In genomic region chr11:2378527-2379210, GRCh38 we compare ENCODE assay signal across 8 cellular contexts. TPM values are rescaled to one million over a fixed set of nuclear protein-coding genes. Genes with fewer than 3 reads are reported as not detected.
DNase-seq lines count a peak whose midpoint lies in the region; ATAC-seq, FAIRE-seq and TF ChIP-seq lines count a peak whose summit lies in the region.

No MANE protein-coding gene starts in this region.

- H3K4me1 ChIP-seq in keratinocyte (ENCODE audit: control insufficient read depth, extremely low read depth, insufficient read depth, low read length) (peaks cover 40% of the 10 kb centered on the region), suprapubic skin (peaks cover 62% of the 10 kb centered on the region)

- DNase-seq in activated CD4-positive, alpha-beta T cell treated with anti-CD3 and anti-CD28 coated beads for 36 hours = no peak
- DNase-seq in activated CD4-positive, alpha-beta T cell treated with anti-CD3 and anti-CD28 coated beads, Interleukin-2, amount 50 U/mL, for 4 hours = no peak
- DNase-seq in astrocyte of the cerebellum (ENCODE audit: low read depth) (no peak), keratinocyte (ENCODE audit: low read depth, low spot score) (no peak), suprapubic skin (ENCODE audit: low spot score in 2 of 2) (peak; percentile 85 to 92), NCI-H187 (lab: John Stamatoyannopoulos, UW) (no peak), activated gamma-delta T cell (lab: John Stamatoyannopoulos, UW) (no peak)

- H3K4me1 Mint-ChIP-seq in activated CD4-positive, alpha-beta T cell treated with anti-CD3 and anti-CD28 coated beads for 36 hours = peaks cover 32% of the 10 kb centered on the region

- H3K4me3 ChIP-seq in astrocyte of the cerebellum (ENCODE audit: low read depth, low read length) (peak overlapping the region; percentile 97), keratinocyte (ENCODE audit: control insufficient read depth in 2 of 3, extremely low read depth in 1 of 3, insufficient read depth in 2 of 3, low read depth in 1 of 3, low read length in 3 of 3) (peak overlapping the region; percentile 74 to 93 (median 93)), suprapubic skin (peak overlapping the region; percentile 99)

- no peak for TF ChIP-seq EP300 in suprapubic skin (IDR thresholded peaks at IDR 0.05)

- H2AFZ ChIP-seq in keratinocyte (ENCODE audit: control insufficient read depth, low read length) = no peak overlapping the region

- H3K9me3 Mint-ChIP-seq in activated CD4-positive, alpha-beta T cell treated with anti-CD3 and anti-CD28 coated beads for 36 hours (ENCODE audit: low read depth) = no peaks in the 10 kb centered on the region

- CTCF ChIA-PET in activated CD4-positive, alpha-beta T cell treated with anti-CD3 and anti-CD28 coated beads for 36 hours (lab: Charles Lee) = interaction anchor here (0.5 to 2.4 kb wide), 3 partner anchors 22 to 343 kb away, joined by 3 to 6 read pairs (median 5); partner anchors contain the start of gene TSSC4

- dilution Hi-C loops in keratinocyte (cut with MboI; ENCODE audit: extremely low pct_ligation_motif_present, low sequenced_read_pairs) = no loop called here

- TF ChIP-seq CTCF in astrocyte of the cerebellum (IDR thresholded peaks at IDR 0.05; ENCODE audit: low read depth, low read length, missing control alignments) = no peak
- no peak for TF ChIP-seq CTCF in keratinocyte (optimal IDR thresholded peaks at IDR 0.05 in 1 of 3, IDR thresholded peaks at IDR 0.05 in 1 of 3, conservative IDR thresholded peaks at IDR 0.05 in 1 of 3; ENCODE audit: extremely low read depth in 1 of 3, insufficient read depth in 2 of 3, low read length in 3 of 3)
- no peak for TF ChIP-seq CTCF in suprapubic skin (IDR thresholded peaks at IDR 0.05)

- FAIRE-seq in keratinocyte (lab: Jason Lieb, UNC) = no peak

- POLR2A ChIA-PET in activated CD4-positive, alpha-beta T cell treated with anti-CD3 and anti-CD28 coated beads for 36 hours (lab: Charles Lee) = interaction anchor here (0.5 to 2.6 kb wide), 5 partner anchors 8 to 113 kb away, joined by 3 to 16 read pairs (median 6); partner anchors contain the start of genes KCNQ1 and TSSC4

- 8% methylated on average over 18 of the region's 23 CpGs for WGBS in suprapubic skin

- H3K9me1 ChIP-seq in keratinocyte (ENCODE audit: control insufficient read depth, extremely low read depth, insufficient read depth, low read length) = no peaks in the 10 kb centered on the region

- peak overlapping the region; percentile 85 for H3K9ac ChIP-seq in keratinocyte (ENCODE audit: control insufficient read depth, extremely low read depth, insufficient read depth, low read length)

- H4K20me1 ChIP-seq in keratinocyte (ENCODE audit: control insufficient read depth, extremely low read depth, insufficient read depth, low read length) = peaks cover 41% of the 10 kb centered on the region

- peak overlapping the region; percentile 68 for H3K27ac ChIP-seq in keratinocyte (ENCODE audit: control insufficient read depth, insufficient read depth, low read length)
- peak overlapping the region; percentile 99 for H3K27ac ChIP-seq in suprapubic skin

- no peaks in the 10 kb centered on the region for H3K27me3 Mint-ChIP-seq in activated CD4-positive, alpha-beta T cell treated with anti-CD3 and anti-CD28 coated beads for 36 hours

- peaks cover 63% of the 10 kb centered on the region for H3K79me2 ChIP-seq in keratinocyte (ENCODE audit: control insufficient read depth, insufficient read depth, low read length)

- no peak for TF ChIP-seq POLR2A in suprapubic skin (IDR thresholded peaks at IDR 0.05)

- H3K27me3 ChIP-seq in keratinocyte (ENCODE audit: control insufficient read depth, extremely low read depth, insufficient read depth, low read length) (no peaks in the 10 kb centered on the region), suprapubic skin (no peaks in the 10 kb centered on the region)

- peak overlapping the region; percentile 97 for H3K4me2 ChIP-seq in keratinocyte (ENCODE audit: control insufficient read depth, extremely low read depth, insufficient read depth, low read depth, low read length)

- in situ Hi-C loops in astrocyte of the cerebellum (cut with HindIII; ENCODE audit: low sequenced_read_pairs) = no loop called here

- H3K9me3 ChIP-seq in keratinocyte (ENCODE audit: control insufficient read depth, low read depth, low read length) (no peaks in the 10 kb centered on the region), suprapubic skin (no peaks in the 10 kb centered on the region)

- ATAC-seq in activated CD4-positive, alpha-beta T cell treated with anti-CD3 and anti-CD28 coated beads for 36 hours = no peak
- ATAC-seq in GM19328 (IDR thresholded peaks at IDR 0.05; ENCODE audit: unreplicated experiment) = no peak

- intact Hi-C loops in activated CD4-positive, alpha-beta T cell treated with anti-CD3 and anti-CD28 coated beads for 36 hours (cut with DNase I, micrococcal nuclease) = loop anchor here (1.0 to 5.0 kb wide), 3 partner anchors 22 to 1044 kb away; partner anchors contain the start of gene TSSC4 (in 1 of the 2)

- peaks cover 10 to 13% of the 10 kb centered on the region in 2 experiments for H3K36me3 ChIP-seq in keratinocyte (ENCODE audit: control insufficient read depth in 2 of 2, extremely low read depth in 1 of 2, insufficient read depth in 2 of 2, low read length in 2 of 2)
- no peaks in the 10 kb centered on the region for H3K36me3 ChIP-seq in suprapubic skin

- peak overlapping the region; percentile 86 for H3K4me3 Mint-ChIP-seq in activated CD4-positive, alpha-beta T cell treated with anti-CD3 and anti-CD28 coated beads for 36 hours

- peaks cover 1% of the 10 kb centered on the region for H3K36me3 Mint-ChIP-seq in activated CD4-positive, alpha-beta T cell treated with anti-CD3 and anti-CD28 coated beads for 36 hours (ENCODE audit: low read depth)

- H3K27ac Mint-ChIP-seq in activated CD4-positive, alpha-beta T cell treated with anti-CD3 and anti-CD28 coated beads for 36 hours = peak overlapping the region; percentile 75

RNA-seq across cellular contexts. Expression of gene CD81, which starts 1.6 kb away (rescaled TPM):
- 100 to 1,000 TPM; 118 to 145 TPM for total RNA-seq in activated CD4-positive, alpha-beta T cell treated with anti-CD3 and anti-CD28 coated beads for 36 hours
- 194 to 429 TPM (median 320 TPM) in 3 replicates for polyA plus RNA-seq in keratinocyte
- 94.1 TPM for polyA plus RNA-seq in keratinocyte (2011; ENCODE audit: low read depth)
- polyA plus RNA-seq in keratinocyte (2011; cell fraction: cytosol; rRNA removed) = 211 and 326 TPM in 2 replicates
- 476 and 659 TPM in 2 replicates for polyA plus RNA-seq in keratinocyte (2011; cell fraction: nucleus; rRNA removed)
- 517 and 572 TPM in 2 replicates for polyA plus RNA-seq in keratinocyte (2012; ENCODE audit: low replicate concordance)
- polyA minus RNA-seq in keratinocyte = 327 to 957 TPM (median 546 TPM) in 3 replicates
- 543 TPM for polyA minus RNA-seq in keratinocyte (2011; cell fraction: cytosol; rRNA and poly(A)+ RNA removed)
- 405 and 451 TPM in 2 replicates for polyA minus RNA-seq in keratinocyte (2011; cell fraction: nucleus; rRNA and poly(A)+ RNA removed)
- 100 to 1,000 TPM; 234 to 340 (median 277) TPM for total RNA-seq in suprapubic skin

RNA-seq across cellular contexts. Expression of gene TSSC4, which starts 21.9 kb away (rescaled TPM):
- total RNA-seq in activated CD4-positive, alpha-beta T cell treated with anti-CD3 and anti-CD28 coated beads for 36 hours = 10 to 100 TPM; 19.8 to 38.4 TPM
- polyA plus RNA-seq in keratinocyte = 15.9 to 27.1 TPM (median 18.6 TPM) in 3 replicates
- polyA plus RNA-seq in keratinocyte (2011; ENCODE audit: low read depth) = 16.4 TPM
- 9.5 and 26.4 TPM in 2 replicates for polyA plus RNA-seq in keratinocyte (2011; cell fraction: cytosol; rRNA removed)
- 22.0 and 31.6 TPM in 2 replicates for polyA plus RNA-seq in keratinocyte (2011; cell fraction: nucleus; rRNA removed)
- polyA plus RNA-seq in keratinocyte (2012; ENCODE audit: low replicate concordance) = 38.2 and 40.2 TPM in 2 replicates
- polyA minus RNA-seq in keratinocyte = 13.8 to 23.9 TPM (median 14.9 TPM) in 3 replicates
- 37.0 TPM for polyA minus RNA-seq in keratinocyte (2011; cell fraction: cytosol; rRNA and poly(A)+ RNA removed)
- 12.8 and 15.4 TPM in 2 replicates for polyA minus RNA-seq in keratinocyte (2011; cell fraction: nucleus; rRNA and poly(A)+ RNA removed)
- total RNA-seq in suprapubic skin = 10 to 100 TPM; 25.7 to 60.9 (median 51.4) TPM

Comparison
In these comparisons a context has a peak if more than half of its experiments do, and no peak if none do; other contexts are left out.
1. DNase-seq: peak in suprapubic skin (2 of 2); none in activated CD4-positive, alpha-beta T cell treated with anti-CD3 and anti-CD28 coated beads for 36 hours (single experiment), activated CD4-positive, alpha-beta T cell treated with anti-CD3 and anti-CD28 coated beads, Interleukin-2, amount 50 U/mL, for 4 hours (0 of 2), astrocyte of the cerebellum (single experiment), keratinocyte (single experiment), NCI-H187 (0 of 2) and activated gamma-delta T cell (single experiment).
2. Peak in every context shown above with its lines, with median percentiles within 50 percentile points of each other: H3K4me3 ChIP-seq.